In genomic region chr12:96051756-96052155, GRCh38 we compare ENCODE assay signal across 26 cellular contexts. TPM values are rescaled to one million over a fixed set of nuclear protein-coding genes. Genes with fewer than 3 reads are reported as not detected.
"Had no signal": no experiment of that assay in that cellular context is flagged by ENCODE, and none has a peak within 500 bp of the region (broad histone marks: within the 10 kb centered on the region; RNA-seq: fewer than 3 reads in every experiment).

No MANE protein-coding gene starts in this region.

- H3K9ac ChIP-seq: KMS-11, SK-N-SH had no signal

- H3K4me2 ChIP-seq: KMS-11, SK-N-SH had no signal

- H3K4me3 ChIP-seq: K562 had no signal

- ATAC-seq: K562 had no signal

- H3K27ac ChIP-seq: HL-60, KMS-11 had no signal

- H3K9me3 ChIP-seq: SK-N-SH had no signal

- FAIRE-seq: HTR-8/SVneo, K562, RCC 7860 had no signal

- DNase-seq: Kasumi-1, MM.1S, NCI-H1092 treated with DMSO at 0.1 percent for 48 hours, NCI-H1436, NCI-H187, NCI-H2029, NCI-H2081 treated with DMSO at 0.1 percent for 48 hours, NCI-H2171, NCI-H226, NCI-H446, NCI-H510A, NCI-H524 treated with DMSO at 0.1 percent for 48 hours, NCI-H69, NCI-H774, Right ventricle myocardium superior, RPMI8226, SIG-M5, SK-N-SH had no signal

RNA-seq across cellular contexts. Expression of gene HAL, which starts 55.6 kb away (rescaled TPM):
- total RNA-seq: M059J, SK-MEL-5 had no signal
- polyA plus RNA-seq: IgD-negative memory B cell had no signal
